ENCODE assay signal across 11 cellular contexts in the genomic region with DNA sequence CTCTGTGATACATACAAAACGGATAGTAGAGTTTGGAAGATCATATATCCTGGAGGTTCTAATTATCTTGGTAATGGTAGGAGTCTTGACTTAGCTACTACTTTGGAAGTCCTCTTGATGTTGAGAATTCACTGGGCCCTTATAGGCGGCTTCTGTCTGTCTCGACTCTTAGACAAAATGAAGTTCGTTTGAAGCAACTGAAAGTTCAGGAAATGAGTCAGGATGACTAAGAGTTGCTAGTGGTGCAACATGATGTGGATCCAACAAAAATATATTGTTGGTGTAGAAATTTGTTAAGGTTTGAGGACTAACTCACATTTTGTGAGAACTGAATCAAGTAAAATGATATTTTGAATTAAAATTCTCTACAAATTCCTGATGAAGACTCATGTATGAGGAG.
DNase-seq lines count a peak whose midpoint lies in the region; ATAC-seq, FAIRE-seq and TF ChIP-seq lines count a peak whose summit lies in the region.
"Had no signal": no experiment of that assay in that cellular context is flagged by ENCODE, and none has a peak within 500 bp of the region (broad histone marks: within the 10 kb centered on the region; RNA-seq: fewer than 3 reads in every experiment).

No MANE protein-coding gene starts in this region.

- no peaks in the 10 kb centered on the region for H3K36me3 ChIP-seq in esophagus squamous epithelium

- DNase-seq in H54 (ENCODE audit: insufficient read length, low spot score) (peak; percentile 21), RKO (ENCODE audit: low spot score) (peak; percentile 69), esophagus squamous epithelium (lab: John Stamatoyannopoulos, UW) (no peak), smooth muscle cell of the brain vasculature (ENCODE audit: low read depth, low spot score) (peak; percentile 50), DMS114 treated with DMSO at 0.1 percent for 48 hours (lab: John Stamatoyannopoulos, UW; ENCODE audit: unreplicated experiment) (no peak)
- no peak for DNase-seq in stimulated activated naive CD4-positive, alpha-beta T cell treated with Interleukin-2 at 50 U/mL for 16 hours (lab: John Stamatoyannopoulos, UW)
- DNase-seq: caudate nucleus, NCI-H1694 treated with DMSO at 0.1 percent for 48 hours, occipital lobe, SHP77 had no signal

- H3K4me3 ChIP-seq in esophagus squamous epithelium: no peak overlapping the region

- peaks cover 0 to 12% (median 0%) of the 10 kb centered on the region in 3 donors for H3K9me3 ChIP-seq in esophagus squamous epithelium

- FAIRE-seq in H54 (lab: Jason Lieb, UNC): peak; percentile 80

- TF ChIP-seq CTCF in esophagus squamous epithelium (IDR thresholded peaks at IDR 0.05): no peak

- no peaks in the 10 kb centered on the region for H3K27me3 ChIP-seq in esophagus squamous epithelium

- no peaks in the 10 kb centered on the region for H3K4me1 ChIP-seq in esophagus squamous epithelium

- ATAC-seq in HG02884 (IDR thresholded peaks at IDR 0.05; ENCODE audit: unreplicated experiment): no peak

- 33 to 40% methylated on average over 4 of the region's 4 CpGs for WGBS in esophagus squamous epithelium, 2 donors

- intact Hi-C loops in esophagus squamous epithelium (cut with DNase I): no loop called here

- peak overlapping the region in 3 of 4 donors; percentile 57 to 60 (median 57) for H3K27ac ChIP-seq in esophagus squamous epithelium

- TF ChIP-seq POLR2A in H54 (IDR thresholded peaks at IDR 0.05; ENCODE audit: low read depth, low read length) (no peak), esophagus squamous epithelium (IDR thresholded peaks at IDR 0.05) (no peak)

Comparison
In these comparisons a context has a peak if more than half of its experiments do, and no peak if none do; other contexts are left out.
1. DNase-seq: peak in H54 (single experiment), RKO (single experiment) and smooth muscle cell of the brain vasculature (single experiment); none in esophagus squamous epithelium (single experiment), stimulated activated naive CD4-positive, alpha-beta T cell treated with Interleukin-2 at 50 U/mL for 16 hours (single experiment) and DMS114 treated with DMSO at 0.1 percent for 48 hours (single experiment).